Comparison of ENCODE assay signal across 2 cellular contexts in the genomic region with DNA sequence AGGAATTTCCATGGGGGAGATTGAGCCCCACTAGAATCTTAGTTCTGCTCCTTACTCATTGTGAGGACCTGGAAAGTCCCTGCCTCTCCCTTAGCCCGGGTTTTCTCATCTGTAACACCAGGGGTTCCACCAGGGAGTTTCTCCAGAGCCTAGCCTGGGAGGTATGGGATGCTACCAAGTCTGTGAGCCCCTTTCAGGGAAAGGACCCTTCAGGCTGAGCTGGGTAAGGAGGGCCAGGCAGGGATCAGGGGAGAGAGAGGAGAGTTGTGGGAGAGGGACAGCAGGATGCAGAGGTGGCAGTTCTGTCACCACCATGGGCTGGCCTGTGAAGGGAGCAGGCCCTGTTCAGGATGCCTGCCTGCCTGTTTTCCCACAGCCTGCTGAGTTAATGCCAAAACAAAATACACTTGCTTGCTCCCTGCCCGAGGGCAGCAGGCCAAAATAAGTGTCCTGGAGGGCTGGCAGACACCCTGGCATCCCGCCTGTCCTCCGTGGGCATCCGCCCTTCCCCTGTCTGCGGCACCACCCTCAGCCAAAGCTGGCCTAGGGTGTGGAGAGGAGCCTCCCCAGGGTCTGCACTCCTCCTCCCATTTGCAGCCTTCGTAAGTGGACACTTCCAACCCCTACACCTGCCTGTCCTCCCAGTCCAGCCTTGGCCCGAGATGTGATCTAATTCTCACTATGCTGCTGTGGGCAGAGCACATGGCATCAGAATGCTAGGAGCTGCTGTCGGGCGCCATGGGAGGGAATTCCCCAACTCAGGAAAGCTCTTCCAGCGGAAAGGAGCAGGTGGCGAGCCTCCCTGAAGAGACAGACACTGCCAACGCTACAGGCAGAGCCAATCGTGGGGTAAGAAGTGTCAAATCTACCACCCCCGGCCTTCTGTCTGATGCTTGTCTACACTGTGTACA.
TF ChIP-seq lines count a peak whose summit lies in the region.

No MANE protein-coding gene starts in this region.

TF ChIP-seq in IMR-90, 13 proteins besides CTCF, POLR2A, EP300 and RAD21:
- TF ChIP-seq RFX5 (IDR thresholded peaks at IDR 0.05; ENCODE audit: low read depth, low read length) (no peak), NFE2L2 (IDR thresholded peaks at IDR 0.05; ENCODE audit: low read depth, low read length) (no peak), MXI1 (IDR thresholded peaks at IDR 0.05; ENCODE audit: borderline replicate concordance, low read depth, low read length) (no peak), CHD1 (IDR thresholded peaks at IDR 0.05; ENCODE audit: low read depth, low read length) (no peak), RCOR1 (IDR thresholded peaks at IDR 0.05; ENCODE audit: insufficient replicate concordance, low read length) (no peak), USF2 (IDR thresholded peaks at IDR 0.05; ENCODE audit: low read depth, low read length) (no peak), FOS (IDR thresholded peaks at IDR 0.05; ENCODE audit: low read depth, low read length) (no peak), BHLHE40 (IDR thresholded peaks at IDR 0.05; ENCODE audit: low read depth, low read length) (no peak), MAFK (IDR thresholded peaks at IDR 0.05; ENCODE audit: low read depth, low read length) (no peak)
- TF ChIP-seq, protein P1, sequence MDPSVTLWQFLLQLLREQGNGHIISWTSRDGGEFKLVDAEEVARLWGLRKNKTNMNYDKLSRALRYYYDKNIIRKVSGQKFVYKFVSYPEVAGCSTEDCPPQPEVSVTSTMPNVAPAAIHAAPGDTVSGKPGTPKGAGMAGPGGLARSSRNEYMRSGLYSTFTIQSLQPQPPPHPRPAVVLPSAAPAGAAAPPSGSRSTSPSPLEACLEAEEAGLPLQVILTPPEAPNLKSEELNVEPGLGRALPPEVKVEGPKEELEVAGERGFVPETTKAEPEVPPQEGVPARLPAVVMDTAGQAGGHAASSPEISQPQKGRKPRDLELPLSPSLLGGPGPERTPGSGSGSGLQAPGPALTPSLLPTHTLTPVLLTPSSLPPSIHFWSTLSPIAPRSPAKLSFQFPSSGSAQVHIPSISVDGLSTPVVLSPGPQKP (IDR thresholded peaks at IDR 0.05; ENCODE audit: borderline replicate concordance, low read depth, low read length): no peak

TF ChIP-seq in GM12878, 131 proteins besides CTCF, POLR2A, EP300 and RAD21:
- TF ChIP-seq ETV6 (conservative IDR thresholded peaks at IDR 0.05 in 1 of 2, IDR thresholded peaks at IDR 0.05 in 1 of 2; ENCODE audit: borderline replicate concordance in 1 of 2, low read depth in 1 of 2): peak in 1 of 2 experiments; percentile 62; a peak in 2 of 4 replicates
- TF ChIP-seq ZZZ3 (IDR thresholded peaks at IDR 0.05; ENCODE audit: control insufficient read depth, insufficient read length, low read depth): no peak
- TF ChIP-seq NBN (IDR thresholded peaks at IDR 0.05): peak; percentile 23; the same call in 1 of the 2 replicates
- peak; percentile 97 for TF ChIP-seq EED (IDR thresholded peaks at IDR 0.05; ENCODE audit: low read depth)
- 0 out of 2 replicates have a peak, but pooled peaks have one; percentile 68 for TF ChIP-seq DPF2 (IDR thresholded peaks at IDR 0.05)
- peak; percentile 68; the same call in 1 of the 2 replicates for TF ChIP-seq MLLT1 (IDR thresholded peaks at IDR 0.05)
- TF ChIP-seq, protein P2, sequence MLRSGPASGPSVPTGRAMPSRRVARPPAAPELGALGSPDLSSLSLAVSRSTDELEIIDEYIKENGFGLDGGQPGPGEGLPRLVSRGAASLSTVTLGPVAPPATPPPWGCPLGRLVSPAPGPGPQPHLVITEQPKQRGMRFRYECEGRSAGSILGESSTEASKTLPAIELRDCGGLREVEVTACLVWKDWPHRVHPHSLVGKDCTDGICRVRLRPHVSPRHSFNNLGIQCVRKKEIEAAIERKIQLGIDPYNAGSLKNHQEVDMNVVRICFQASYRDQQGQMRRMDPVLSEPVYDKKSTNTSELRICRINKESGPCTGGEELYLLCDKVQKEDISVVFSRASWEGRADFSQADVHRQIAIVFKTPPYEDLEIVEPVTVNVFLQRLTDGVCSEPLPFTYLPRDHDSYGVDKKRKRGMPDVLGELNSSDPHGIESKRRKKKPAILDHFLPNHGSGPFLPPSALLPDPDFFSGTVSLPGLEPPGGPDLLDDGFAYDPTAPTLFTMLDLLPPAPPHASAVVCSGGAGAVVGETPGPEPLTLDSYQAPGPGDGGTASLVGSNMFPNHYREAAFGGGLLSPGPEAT (IDR thresholded peaks at IDR 0.05; ENCODE audit: low read depth): peak; percentile 99
- TF ChIP-seq KLF5 (IDR thresholded peaks at IDR 0.05; ENCODE audit: partially characterized antibody): no peak
- no peak for TF ChIP-seq SPI1 (IDR thresholded peaks at IDR 0.05; ENCODE audit: borderline replicate concordance, insufficient read depth, low read depth, low read length)
- peak; percentile 90 to 94 for TF ChIP-seq IKZF2 (IDR thresholded peaks at IDR 0.05)
- TF ChIP-seq RELA (IDR thresholded peaks at IDR 0.05; ENCODE audit: borderline replicate concordance, partially characterized antibody): peak; percentile 94
- peak; percentile 68; the same call in 1 of the 2 replicates for TF ChIP-seq HDGF (IDR thresholded peaks at IDR 0.05)
- TF ChIP-seq LARP7 (IDR thresholded peaks at IDR 0.05): peak; percentile 58; the same call in 1 of the 2 replicates
- TF ChIP-seq TCF3 (IDR thresholded peaks at IDR 0.05; ENCODE audit: borderline replicate concordance, insufficient read depth, low read depth, low read length): no peak
- TF ChIP-seq ZNF274 (IDR thresholded peaks at IDR 0.05; ENCODE audit: insufficient read depth, insufficient read length): no peak
- no peak for TF ChIP-seq RB1 (IDR thresholded peaks at IDR 0.05; ENCODE audit: borderline replicate concordance)
- TF ChIP-seq POLR2AphosphoS5 (IDR thresholded peaks at IDR 0.05; ENCODE audit: low read length): peak; percentile 32; the same call in 1 of the 2 replicates
- TF ChIP-seq, protein P3, sequence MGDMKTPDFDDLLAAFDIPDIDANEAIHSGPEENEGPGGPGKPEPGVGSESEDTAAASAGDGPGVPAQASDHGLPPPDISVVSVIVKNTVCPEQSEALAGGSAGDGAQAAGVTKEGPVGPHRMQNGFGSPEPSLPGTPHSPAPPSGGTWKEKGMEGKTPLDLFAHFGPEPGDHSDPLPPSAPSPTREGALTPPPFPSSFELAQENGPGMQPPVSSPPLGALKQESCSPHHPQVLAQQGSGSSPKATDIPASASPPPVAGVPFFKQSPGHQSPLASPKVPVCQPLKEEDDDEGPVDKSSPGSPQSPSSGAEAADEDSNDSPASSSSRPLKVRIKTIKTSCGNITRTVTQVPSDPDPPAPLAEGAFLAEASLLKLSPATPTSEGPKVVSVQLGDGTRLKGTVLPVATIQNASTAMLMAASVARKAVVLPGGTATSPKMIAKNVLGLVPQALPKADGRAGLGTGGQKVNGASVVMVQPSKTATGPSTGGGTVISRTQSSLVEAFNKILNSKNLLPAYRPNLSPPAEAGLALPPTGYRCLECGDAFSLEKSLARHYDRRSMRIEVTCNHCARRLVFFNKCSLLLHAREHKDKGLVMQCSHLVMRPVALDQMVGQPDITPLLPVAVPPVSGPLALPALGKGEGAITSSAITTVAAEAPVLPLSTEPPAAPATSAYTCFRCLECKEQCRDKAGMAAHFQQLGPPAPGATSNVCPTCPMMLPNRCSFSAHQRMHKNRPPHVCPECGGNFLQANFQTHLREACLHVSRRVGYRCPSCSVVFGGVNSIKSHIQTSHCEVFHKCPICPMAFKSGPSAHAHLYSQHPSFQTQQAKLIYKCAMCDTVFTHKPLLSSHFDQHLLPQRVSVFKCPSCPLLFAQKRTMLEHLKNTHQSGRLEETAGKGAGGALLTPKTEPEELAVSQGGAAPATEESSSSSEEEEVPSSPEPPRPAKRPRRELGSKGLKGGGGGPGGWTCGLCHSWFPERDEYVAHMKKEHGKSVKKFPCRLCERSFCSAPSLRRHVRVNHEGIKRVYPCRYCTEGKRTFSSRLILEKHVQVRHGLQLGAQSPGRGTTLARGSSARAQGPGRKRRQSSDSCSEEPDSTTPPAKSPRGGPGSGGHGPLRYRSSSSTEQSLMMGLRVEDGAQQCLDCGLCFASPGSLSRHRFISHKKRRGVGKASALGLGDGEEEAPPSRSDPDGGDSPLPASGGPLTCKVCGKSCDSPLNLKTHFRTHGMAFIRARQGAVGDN (IDR thresholded peaks at IDR 0.05): peak; percentile 16; the same call in 1 of the 2 replicates
- TF ChIP-seq BCL3 (IDR thresholded peaks at IDR 0.05; ENCODE audit: borderline replicate concordance, insufficient read depth, low read depth, low read length, poor library complexity, severe bottlenecking): no peak
- 0 out of 2 replicates have a peak, but pooled peaks have one; percentile 39 for TF ChIP-seq CREM (IDR thresholded peaks at IDR 0.05; ENCODE audit: low read depth)
- 0 out of 2 replicates have a peak, but pooled peaks have one; percentile 24 for TF ChIP-seq IRF4 (IDR thresholded peaks at IDR 0.05; ENCODE audit: low read depth, low read length)
- peak; percentile 32; the same call in 1 of the 2 replicates for TF ChIP-seq JUNB (IDR thresholded peaks at IDR 0.05)
- 0 out of 2 replicates have a peak, but pooled peaks have one; percentile 37 for TF ChIP-seq BCL11A (IDR thresholded peaks at IDR 0.05; ENCODE audit: low read depth, low read length)
- TF ChIP-seq IKZF1 (conservative IDR thresholded peaks at IDR 0.05): peak; percentile 94
- peak; percentile 29 for TF ChIP-seq MEF2B (IDR thresholded peaks at IDR 0.05; ENCODE audit: partially characterized antibody, poor library complexity, severe bottlenecking)
